ENCODE assay signal across 8 cellular contexts in the genomic region with DNA sequence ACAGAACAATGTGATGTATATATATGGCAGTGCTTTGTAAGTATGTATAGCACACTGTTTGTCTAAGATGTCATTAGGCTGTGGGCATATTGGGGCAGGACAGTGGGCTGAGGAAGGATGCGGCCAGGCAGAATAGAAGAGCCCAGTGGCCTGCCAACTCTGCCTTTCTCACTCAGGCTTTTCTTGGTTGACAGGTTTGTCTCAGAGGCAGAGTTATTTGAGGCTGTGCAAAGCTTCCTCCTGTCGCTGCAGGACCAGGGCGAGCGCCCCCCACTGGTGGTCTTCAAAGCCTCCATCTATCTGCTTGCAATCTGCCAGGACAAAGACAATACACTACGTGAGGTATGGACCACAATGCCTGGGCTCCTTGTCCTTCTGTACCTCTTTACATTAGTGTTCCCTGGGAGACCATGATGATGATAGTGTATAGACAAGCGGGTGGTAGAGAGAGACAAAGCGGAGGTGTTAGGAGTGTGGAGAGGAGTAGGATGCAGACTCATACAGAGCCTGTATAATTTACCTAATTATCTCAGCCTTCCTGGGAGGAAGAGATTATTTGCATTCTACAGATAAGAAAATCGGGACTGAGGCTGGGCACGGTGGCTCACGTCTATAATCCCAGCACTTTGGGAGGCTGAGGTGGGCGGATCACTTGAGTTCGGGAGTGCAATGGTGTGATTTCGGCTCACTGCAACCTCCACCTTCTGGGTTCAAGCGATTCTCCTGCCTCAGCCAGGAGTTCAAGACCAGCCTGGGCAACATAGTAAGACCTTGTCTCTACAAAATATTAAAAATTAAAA. TPM values are rescaled to one million over a fixed set of nuclear protein-coding genes. Genes with fewer than 3 reads are reported as not detected.
DNase-seq lines count a peak whose midpoint lies in the region; ATAC-seq and TF ChIP-seq lines count a peak whose summit lies in the region.

No MANE protein-coding gene starts in this region.

- H3K36me3 Mint-ChIP-seq in activated T-helper 2 cell treated with anti-CD3 and anti-CD28 coated beads, Interferon-gamma antibody, Interleukin-2, Interleukin-4, amounts not matched to agents 10 μg/mL and 5 μg/mL and 100 μg/mL, durations not matched to agents 14 hours and 24 hours and 36 hours (ENCODE audit: low read depth), result no peaks in the 10 kb centered on the region

- H3K9me3 Mint-ChIP-seq in activated T-helper 2 cell treated with anti-CD3 and anti-CD28 coated beads, Interferon-gamma antibody, Interleukin-2, Interleukin-4, amounts not matched to agents 10 μg/mL and 5 μg/mL and 100 μg/mL, durations not matched to agents 14 hours and 24 hours and 36 hours, result no peaks in the 10 kb centered on the region

- H3K27ac Mint-ChIP-seq in activated T-helper 2 cell treated with anti-CD3 and anti-CD28 coated beads, Interferon-gamma antibody, Interleukin-2, Interleukin-4, amounts not matched to agents 10 μg/mL and 5 μg/mL and 100 μg/mL, durations not matched to agents 14 hours and 24 hours and 36 hours, result no peak overlapping the region

- H3K4me3 ChIP-seq in WI38 (ENCODE audit: low read depth, low read length) (no peak overlapping the region), foreskin fibroblast (ENCODE audit: low read depth in 1 of 2, low read length in 2 of 2) (no peak overlapping the region), transverse colon (no peak overlapping the region)

- intact Hi-C loops in transverse colon (cut with DNase I; ENCODE audit: low total_unique reads), result no loop called here
- intact Hi-C loops in activated T-helper 2 cell treated with anti-CD3 and anti-CD28 coated beads, Interferon-gamma antibody, Interleukin-2, Interleukin-4, amounts not matched to agents 10 μg/mL and 5 μg/mL and 100 μg/mL, durations not matched to agents 14 hours and 24 hours and 36 hours (cut with micrococcal nuclease), result no loop called here

- H3K27me3 ChIP-seq in transverse colon, result no peaks in the 10 kb centered on the region

- no peak for TF ChIP-seq EP300 in Ishikawa (IDR thresholded peaks at IDR 0.05; ENCODE audit: borderline replicate concordance)
- TF ChIP-seq EP300 in transverse colon (IDR thresholded peaks at IDR 0.05; ENCODE audit: low read depth), result no peak

- H3K4me1 ChIP-seq in transverse colon, result no peaks in the 10 kb centered on the region

- 74 to 75% methylated on average over 12 to 14 of the region's 14 CpGs for WGBS in transverse colon (ENCODE audit: low coverage in 1 of 2), 2 donors

- no peak overlapping the region for H3K27ac ChIP-seq in transverse colon

- no peaks in the 10 kb centered on the region for H3K27me3 Mint-ChIP-seq in activated T-helper 2 cell treated with anti-CD3 and anti-CD28 coated beads, Interferon-gamma antibody, Interleukin-2, Interleukin-4, amounts not matched to agents 10 μg/mL and 5 μg/mL and 100 μg/mL, durations not matched to agents 14 hours and 24 hours and 36 hours (ENCODE audit: low read depth)

- TF ChIP-seq CTCF in WI38 (IDR thresholded peaks at IDR 0.05; ENCODE audit: low read depth, low read length) (peak; percentile 48), foreskin fibroblast (IDR thresholded peaks at IDR 0.05; ENCODE audit: low read depth, low read length) (peak; percentile 21), transverse colon (IDR thresholded peaks at IDR 0.05) (peak in 2 of 5 experiments; percentile 9)

- DNase-seq in COLO668 (lab: John Stamatoyannopoulos, UW; ENCODE audit: unreplicated experiment), result peak; percentile 80
- no peak for DNase-seq in foreskin fibroblast
- DNase-seq in transverse colon, result peak; percentile 44
- DNase-seq in GM03348 (ENCODE audit: low spot score), result no peak
- no peak for DNase-seq in activated T-helper 2 cell treated with anti-CD3 and anti-CD28 coated beads, Interferon-gamma antibody, Interleukin-2, Interleukin-4, amounts not matched to agents 10 μg/mL and 5 μg/mL and 100 μg/mL, durations not matched to agents 14 hours and 24 hours and 36 hours (ENCODE audit: low spot score)

- ATAC-seq in GM18498 (IDR thresholded peaks at IDR 0.05; ENCODE audit: unreplicated experiment), result no peak

- in situ Hi-C loops in transverse colon (cut with MboI; ENCODE audit: low pct_ligation_motif_present in 1 of 4, low pct_unique_long_range_greater_than_20kb in 1 of 4, low sequenced_read_pairs in 3 of 4), result no loop called here

- TF ChIP-seq RAD21 in Ishikawa (IDR thresholded peaks at IDR 0.05; ENCODE audit: low read depth), result peak; percentile 25; the same call in 1 of the 2 replicates

- H3K9me3 ChIP-seq in transverse colon, result no peaks in the 10 kb centered on the region

- TF ChIP-seq POLR2A in transverse colon (IDR thresholded peaks at IDR 0.05), result no peak

- H3K4me3 Mint-ChIP-seq in activated T-helper 2 cell treated with anti-CD3 and anti-CD28 coated beads, Interferon-gamma antibody, Interleukin-2, Interleukin-4, amounts not matched to agents 10 μg/mL and 5 μg/mL and 100 μg/mL, durations not matched to agents 14 hours and 24 hours and 36 hours (ENCODE audit: low read depth), result no peak overlapping the region

- H3K36me3 ChIP-seq in transverse colon, result no peaks in the 10 kb centered on the region

- peaks cover 4% of the 10 kb centered on the region for H3K4me1 Mint-ChIP-seq in activated T-helper 2 cell treated with anti-CD3 and anti-CD28 coated beads, Interferon-gamma antibody, Interleukin-2, Interleukin-4, amounts not matched to agents 10 μg/mL and 5 μg/mL and 100 μg/mL, durations not matched to agents 14 hours and 24 hours and 36 hours (ENCODE audit: low read depth)

TF ChIP-seq in Ishikawa, 13 proteins besides CTCF, POLR2A, EP300 and RAD21:
- TF ChIP-seq TEAD4 (IDR thresholded peaks at IDR 0.05) (no peak), CEBPB (IDR thresholded peaks at IDR 0.05) (no peak)

RNA-seq across cellular contexts. Expression of a gene that starts 37.3 kb away (rescaled TPM):
- 1 to 10 TPM in 2 of 4 donors, not detected in 2; 5.9 to 9.8 TPM for total RNA-seq in transverse colon
- total RNA-seq in activated T-helper 2 cell treated with anti-CD3 and anti-CD28 coated beads, Interferon-gamma antibody, Interleukin-2, Interleukin-4, amounts not matched to agents 10 μg/mL and 5 μg/mL and 100 μg/mL, durations not matched to agents 14 hours and 24 hours and 36 hours, result 17.4 and 19.6 TPM in 2 replicates

Comparison
In these comparisons a context has a peak if more than half of its experiments do, and no peak if none do; other contexts are left out.
1. DNase-seq: peak in COLO668 (single experiment) and transverse colon (single experiment); none in foreskin fibroblast (0 of 2), GM03348 (single experiment) and activated T-helper 2 cell treated with anti-CD3 and anti-CD28 coated beads, Interferon-gamma antibody, Interleukin-2, Interleukin-4, amounts not matched to agents 10 μg/mL and 5 μg/mL and 100 μg/mL, durations not matched to agents 14 hours and 24 hours and 36 hours (single experiment).